ENCODE assay signal across 8 cellular contexts in the genomic region with DNA sequence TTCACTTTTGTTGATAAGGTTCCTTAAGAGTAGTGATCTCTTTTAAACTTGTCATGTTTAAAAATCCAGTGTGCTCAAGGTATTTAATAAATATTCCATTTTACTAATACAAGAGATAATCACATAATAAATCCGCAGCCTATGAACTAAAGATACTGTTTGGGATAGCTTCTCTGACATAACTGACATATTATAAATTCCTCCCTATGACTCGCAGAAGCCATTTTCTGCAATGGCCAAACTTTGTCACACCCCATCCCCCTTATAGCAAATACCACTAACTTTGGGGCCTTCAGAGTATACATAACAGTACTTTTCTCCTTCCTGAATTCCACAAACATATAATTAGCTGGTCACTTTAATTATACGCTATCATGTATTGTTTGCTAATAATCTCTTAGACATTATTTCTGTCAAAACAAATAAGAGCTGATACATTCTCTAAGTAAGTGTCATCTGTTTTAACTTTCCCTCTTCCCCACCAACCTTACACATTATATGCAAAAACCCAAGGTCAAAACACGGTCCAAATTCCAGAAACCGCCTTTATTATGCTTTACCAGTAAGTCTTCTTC. TPM values are rescaled to one million over a fixed set of nuclear protein-coding genes. Genes with fewer than 3 reads are reported as not detected.
DNase-seq lines count a peak whose midpoint lies in the region; ATAC-seq, FAIRE-seq and TF ChIP-seq lines count a peak whose summit lies in the region.

No MANE protein-coding gene starts in this region.

- H3K9me3 ChIP-seq in CD4-positive, alpha-beta T cell (ENCODE audit: control insufficient read depth, low read length): no peaks in the 10 kb centered on the region
- H3K9me3 ChIP-seq in muscle layer of colon (ENCODE audit: low read length): no peaks in the 10 kb centered on the region

- H3K27me3 ChIP-seq in CD4-positive, alpha-beta T cell (ENCODE audit: control insufficient read depth, insufficient read depth, low read length): no peaks in the 10 kb centered on the region
- no peaks in the 10 kb centered on the region for H3K27me3 ChIP-seq in KMS-11 (ENCODE audit: insufficient read depth, low read depth)
- H3K27me3 ChIP-seq in muscle layer of colon (ENCODE audit: control insufficient read depth in 1 of 2, insufficient read depth in 2 of 2, low read length in 2 of 2): no peaks in the 10 kb centered on the region

- FAIRE-seq in frontal cortex (lab: Jason Lieb, UNC): no peak

- peak overlapping the region; percentile 93 for H3K4me3 Mint-ChIP-seq in CD4-positive, alpha-beta T cell
- peak overlapping the region; percentile 77 for H3K4me3 Mint-ChIP-seq in MCF 10A (ENCODE audit: unreplicated experiment)

- peak overlapping the region; percentile 99 for H3K27ac Mint-ChIP-seq in CD4-positive, alpha-beta T cell
- H3K27ac Mint-ChIP-seq in MCF 10A (ENCODE audit: low read depth, unreplicated experiment): peak overlapping the region; percentile 94

- H3K4me3 ChIP-seq in KMS-11 (IDR thresholded peaks at IDR 0.05; ENCODE audit: insufficient read depth, low read depth, low read length) (no peak overlapping the region), muscle layer of colon (ENCODE audit: low read depth in 1 of 2, low read length in 2 of 2) (peak overlapping the region in 1 of 2 donors; percentile 89)

- peak overlapping the region; percentile 72; the same call in 1 of the 2 replicates for H2AFZ ChIP-seq in KMS-11 (ENCODE audit: low read depth)

- H3K27ac ChIP-seq in CD4-positive, alpha-beta T cell (ENCODE audit: low read depth, low read length): no peak overlapping the region
- H3K27ac ChIP-seq in KMS-11 (peak overlapping the region; percentile 87), muscle layer of colon (ENCODE audit: low read depth, low read length) (peak overlapping the region; percentile 89)

- peaks cover 64% of the 10 kb centered on the region for H3K4me1 Mint-ChIP-seq in CD4-positive, alpha-beta T cell (ENCODE audit: low read depth)
- peaks cover 11% of the 10 kb centered on the region for H3K4me1 Mint-ChIP-seq in MCF 10A (ENCODE audit: insufficient read depth, unreplicated experiment)

- peaks cover 22% of the 10 kb centered on the region for H3K36me3 Mint-ChIP-seq in CD4-positive, alpha-beta T cell (ENCODE audit: low read depth)
- peaks cover 20% of the 10 kb centered on the region for H3K36me3 Mint-ChIP-seq in MCF 10A (ENCODE audit: insufficient read depth, unreplicated experiment)

- H3K4me1 ChIP-seq in KMS-11 (ENCODE audit: low read depth, poor library complexity, severe bottlenecking): peaks cover 27% of the 10 kb centered on the region
- H3K4me1 ChIP-seq in muscle layer of colon (ENCODE audit: insufficient read depth, low read length): peaks cover 15% of the 10 kb centered on the region

- H3K27me3 Mint-ChIP-seq in CD4-positive, alpha-beta T cell: no peaks in the 10 kb centered on the region
- no peaks in the 10 kb centered on the region for H3K27me3 Mint-ChIP-seq in MCF 10A (ENCODE audit: insufficient read depth, unreplicated experiment)

- CTCF ChIA-PET in CD4-positive, alpha-beta T cell (lab: Charles Lee): interaction anchor here (2.2 to 2.8 kb wide), 2 partner anchors 9 to 73 kb away, joined by 7 to 25 read pairs; a partner anchor contains a TSS
- CTCF ChIA-PET in MCF 10A (lab: Yijun Ruan, JAX): interaction anchor here (0.6 to 4.5 kb wide), 4 partner anchors 78 to 710 kb away, joined by 3 to 142 read pairs (median 4); no protein-coding TSS in a partner anchor

- H3K79me2 ChIP-seq in KMS-11 (ENCODE audit: insufficient read depth, low read depth): peaks cover 19% of the 10 kb centered on the region; the same call in 1 of the 2 replicates

- intact Hi-C loops in CD4-positive, alpha-beta T cell (cut with DNase I, micrococcal nuclease): loop anchor here (2.0 to 10.0 kb wide), 8 partner anchors 32 to 1578 kb away; a partner anchor contains a TSS
- intact Hi-C loops in MCF 10A (cut with micrococcal nuclease): loop anchor here (2.0 kb wide), 2 partner anchors 50 to 170 kb away; a partner anchor contains a TSS

- TF ChIP-seq CTCF in CD4-positive, alpha-beta T cell (IDR thresholded peaks at IDR 0.05): no peak
- TF ChIP-seq CTCF in KMS-11 (conservative IDR thresholded peaks at IDR 0.05; ENCODE audit: low read depth, low read length) (no peak), MCF 10A (IDR thresholded peaks at IDR 0.05; ENCODE audit: unreplicated experiment) (no peak)

- H3K9me3 Mint-ChIP-seq in CD4-positive, alpha-beta T cell: no peaks in the 10 kb centered on the region
- H3K9me3 Mint-ChIP-seq in MCF 10A (ENCODE audit: unreplicated experiment): no peaks in the 10 kb centered on the region

- POLR2A ChIA-PET in CD4-positive, alpha-beta T cell (lab: Charles Lee): interaction anchor here (2.6 to 4.2 kb wide), 9 partner anchors 32 to 474 kb away, joined by 34 to 175 read pairs (median 101); a partner anchor contains a TSS
- POLR2A ChIA-PET in MCF 10A (lab: Yijun Ruan, JAX): interaction anchor here (0.7 to 5.0 kb wide), 10 partner anchors 9 to 628 kb away, joined by 3 to 113 read pairs (median 4); a partner anchor contains a TSS

- H3K4me2 ChIP-seq in KMS-11: peak overlapping the region; percentile 91

- no peak for DNase-seq in CD4-positive, alpha-beta T cell
- DNase-seq in MCF 10A (ENCODE audit: unreplicated experiment) (peak; percentile 8), frontal cortex (ENCODE audit: low spot score in 2 of 2) (no peak), putamen (ENCODE audit: low spot score) (no peak), CD1c-positive myeloid dendritic cell (ENCODE audit: extremely low spot score) (no peak)

- no peaks in the 10 kb centered on the region for H4K20me1 ChIP-seq in KMS-11 (ENCODE audit: insufficient read depth)

- no peak for ATAC-seq in CD4-positive, alpha-beta T cell (ENCODE audit: poor library complexity)
- no peak for ATAC-seq in GM18520 (IDR thresholded peaks at IDR 0.05; ENCODE audit: unreplicated experiment)

- no TSS peak for BruUV-seq in MCF 10A (replicated peaks; lab: Mats Ljungman, UMichigan)

- H3K9ac ChIP-seq in KMS-11 (peak overlapping the region; percentile 87), muscle layer of colon (ENCODE audit: low read length) (peak overlapping the region; percentile 86)

- no peaks in the 10 kb centered on the region for H3K36me3 ChIP-seq in KMS-11 (ENCODE audit: insufficient read depth)
- no peaks in the 10 kb centered on the region for H3K36me3 ChIP-seq in muscle layer of colon (ENCODE audit: insufficient read depth, low read length)

RNA-seq across cellular contexts. Expression of a gene that starts 1.1 kb away (rescaled TPM):
- 1 to 10 TPM; 7.1 to 9.6 TPM for total RNA-seq in CD4-positive, alpha-beta T cell
- total RNA-seq in MCF 10A (2022) (18.4 and 19.5 TPM in 2 replicates), frontal cortex (9.8 TPM)

RNA-seq across cellular contexts. Expression of a gene that starts 32.4 kb away (rescaled TPM):
- 1 to 10 TPM in 1 of 2 experiments, under 1 TPM in 1; 0.88 to 1.2 TPM for total RNA-seq in CD4-positive, alpha-beta T cell
- total RNA-seq in MCF 10A (2022): 3.9 and 5.9 TPM in 2 replicates
- 6.1 TPM for total RNA-seq in frontal cortex
